8 cellular contexts compared by ENCODE assay signal in genomic region chr12:6662602-6662905, GRCh38. TPM values are rescaled to one million over a fixed set of nuclear protein-coding genes. Genes with fewer than 3 reads are reported as not detected.
DNase-seq lines count a peak whose midpoint lies in the region; ATAC-seq, FAIRE-seq and TF ChIP-seq lines count a peak whose summit lies in the region.

No MANE protein-coding gene starts in this region.

- peaks cover 8% of the 10 kb centered on the region for H3K4me1 Mint-ChIP-seq in MCF 10A (ENCODE audit: insufficient read depth, unreplicated experiment)

- CTCF ChIA-PET in MCF 10A (lab: Yijun Ruan, JAX): no interaction called here

- FAIRE-seq in HTR-8/SVneo (lab: Jason Lieb, UNC): no peak

- H3K27me3 ChIP-seq in right lobe of liver: no peaks in the 10 kb centered on the region
- H3K27me3 ChIP-seq in tibial nerve: no peaks in the 10 kb centered on the region

- H3K4me1 ChIP-seq in right lobe of liver: peaks cover 0 to 8% (median 4%) of the 10 kb centered on the region in 4 donors
- H3K4me1 ChIP-seq in tibial nerve: peaks cover 8 to 33% (median 12%) of the 10 kb centered on the region in 4 donors

- BruUV-seq in MCF 10A (replicated peaks; lab: Mats Ljungman, UMichigan): TSS peak; percentile 34

- intact Hi-C loops in MCF 10A (cut with micrococcal nuclease) (no loop called here), right lobe of liver (cut with DNase I) (loop anchor here in 1 of 2 donors (10.0 kb wide), 1 partner anchor 62 kb away; the partner anchor contains the start of gene COPS7A)

- H3K4me3 Mint-ChIP-seq in MCF 10A (ENCODE audit: unreplicated experiment): peak overlapping the region; percentile 82

- peaks cover 0 to 12% (median 2%) of the 10 kb centered on the region in 4 donors for H3K36me3 ChIP-seq in right lobe of liver
- H3K36me3 ChIP-seq in tibial nerve: peaks cover 0 to 40% (median 3%) of the 10 kb centered on the region in 3 donors

- POLR2A ChIA-PET in MCF 10A (lab: Yijun Ruan, JAX): interaction anchor here (2.5 kb wide), 1 partner anchor 27 kb away, joined by 12 read pairs; the partner anchor contains the start of gene ZNF384

- H3K4me3 ChIP-seq in right lobe of liver: peak overlapping the region; percentile 55 to 71 (median 66)
- peak overlapping the region; percentile 47 to 85 (median 73) for H3K4me3 ChIP-seq in tibial nerve

- no peaks in the 10 kb centered on the region for H3K27me3 Mint-ChIP-seq in MCF 10A (ENCODE audit: insufficient read depth, unreplicated experiment)

- TF ChIP-seq CTCF in MCF 10A (IDR thresholded peaks at IDR 0.05; ENCODE audit: unreplicated experiment) (no peak), right lobe of liver (IDR thresholded peaks at IDR 0.05) (no peak), tibial nerve (IDR thresholded peaks at IDR 0.05) (no peak)

- ATAC-seq in GM18511 (IDR thresholded peaks at IDR 0.05; ENCODE audit: unreplicated experiment) (peak; percentile 45), right lobe of liver (peak in 1 of 4 donors; percentile 35), left lobe of liver (no peak), HG02798 (IDR thresholded peaks at IDR 0.05; ENCODE audit: poor library complexity, unreplicated experiment) (no peak), GM18520 (IDR thresholded peaks at IDR 0.05; ENCODE audit: unreplicated experiment) (no peak)

- DNase-seq in HTR-8/SVneo (ENCODE audit: insufficient read length, low spot score) (peak; percentile 72), MCF 10A (ENCODE audit: unreplicated experiment) (no peak), right lobe of liver (no peak), tibial nerve (ENCODE audit: low spot score in 2 of 2) (no peak), left lobe of liver (ENCODE audit: low spot score) (no peak)

- TF ChIP-seq POLR2A in right lobe of liver (IDR thresholded peaks at IDR 0.05) (no peak), tibial nerve (IDR thresholded peaks at IDR 0.05) (no peak)

- 1% methylated on average over 10 of the region's 10 CpGs for WGBS in right lobe of liver (ENCODE audit: insufficient coverage, low coverage, low lambda C conversion rate, missing lambda C conversion rate)
- WGBS in tibial nerve, 2 donors: 1% methylated on average over 10 of the region's 10 CpGs

- H3K9me3 ChIP-seq in right lobe of liver: no peaks in the 10 kb centered on the region
- H3K9me3 ChIP-seq in tibial nerve: no peaks in the 10 kb centered on the region

- peaks cover 50% of the 10 kb centered on the region for H3K36me3 Mint-ChIP-seq in MCF 10A (ENCODE audit: insufficient read depth, unreplicated experiment)

- peak overlapping the region; percentile 14 to 41 (median 29) for H3K27ac ChIP-seq in right lobe of liver
- H3K27ac ChIP-seq in tibial nerve: peak overlapping the region; percentile 72 to 87 (median 76)

- no peak for TF ChIP-seq EP300 in tibial nerve (IDR thresholded peaks at IDR 0.05)

- H3K9me3 Mint-ChIP-seq in MCF 10A (ENCODE audit: unreplicated experiment): no peaks in the 10 kb centered on the region

- peak overlapping the region; percentile 81 for H3K27ac Mint-ChIP-seq in MCF 10A (ENCODE audit: low read depth, unreplicated experiment)

RNA-seq across cellular contexts. Expression of gene ING4, which starts 0.4 kb away (rescaled TPM):
- total RNA-seq in MCF 10A (2022) (15.2 and 16.1 TPM in 2 replicates), right lobe of liver (10 to 100 TPM; 10.6 to 20.0 (median 17.0) TPM), tibial nerve (10 to 100 TPM; 32.6 to 52.5 (median 45.3) TPM), left lobe of liver (14.4 TPM)

RNA-seq across cellular contexts. Expression of gene ACRBP, which starts 15.3 kb away (rescaled TPM):
- total RNA-seq in MCF 10A (2022) (0.30 and 2.5 TPM in 2 replicates), right lobe of liver (1 to 10 TPM in 4 of 6 experiments, under 1 TPM in 1, not detected in 1; 0.95 to 3.3 (median 1.7) TPM), tibial nerve (1 to 10 TPM in 3 of 4 donors, under 1 TPM in 1; 0.30 to 2.4 (median 2.0) TPM), left lobe of liver (3.2 TPM)

RNA-seq across cellular contexts. Expression of gene ZNF384, which starts 26.6 kb away (rescaled TPM):
- total RNA-seq in MCF 10A (2022) (62.8 and 70.8 TPM in 2 replicates), right lobe of liver (10 to 100 TPM; 11.9 to 22.3 (median 18.3) TPM), tibial nerve (10 to 100 TPM; 26.2 to 52.5 (median 38.2) TPM), left lobe of liver (20.3 TPM)

RNA-seq across cellular contexts. Expression of gene LPAR5, which starts 26.8 kb away (rescaled TPM):
- total RNA-seq in MCF 10A (2022) (2.5 and 2.7 TPM in 2 replicates), right lobe of liver (1 to 10 TPM in 1 of 6 experiments, under 1 TPM in 5; 0.31 to 1.5 (median 0.78) TPM), tibial nerve (10 to 100 TPM in 1 of 4 donors, 1 to 10 TPM in 3; 1.8 to 11.4 (median 3.2) TPM), left lobe of liver (0.88 TPM)

RNA-seq across cellular contexts. Expression of gene PIANP, which starts 38.1 kb away (rescaled TPM):
- total RNA-seq in MCF 10A (2022) (not detected in 2 replicates), right lobe of liver (not detected), tibial nerve (under 1 TPM in 2 of 4 donors, not detected in 2; 0.21 to 0.39 TPM), left lobe of liver (not detected)
